ENCODE assay signal across 8 cellular contexts in genomic region chr1:156727492-156727891, GRCh38. TPM values are rescaled to one million over a fixed set of nuclear protein-coding genes. Genes with fewer than 3 reads are reported as not detected.
A peak's percentile ranks its signal among the peaks of the same experiment; 100 is the strongest.
DNase-seq lines count a peak whose midpoint lies in the region; ATAC-seq, FAIRE-seq and TF ChIP-seq lines count a peak whose summit lies in the region.

No MANE protein-coding gene starts in this region.

- no peak for FAIRE-seq in pancreas (lab: Jason Lieb, UNC)
- no peak for FAIRE-seq in GM12892 (lab: Jason Lieb, UNC)

- H3K36me3 Mint-ChIP-seq in CD8-positive, alpha-beta T cell, result peaks cover 40% of the 10 kb centered on the region
- H3K36me3 Mint-ChIP-seq in natural killer cell, result peaks cover 8% of the 10 kb centered on the region

- H3K9me3 Mint-ChIP-seq in CD8-positive, alpha-beta T cell, result no peaks in the 10 kb centered on the region
- no peaks in the 10 kb centered on the region for H3K9me3 Mint-ChIP-seq in natural killer cell

- peaks cover 45% of the 10 kb centered on the region for H3K4me1 ChIP-seq in CD8-positive, alpha-beta T cell (ENCODE audit: insufficient read depth, low read length)
- H3K4me1 ChIP-seq in OCI-LY1 (ENCODE audit: insufficient read depth, low read length, severe bottlenecking) (peaks cover 48% of the 10 kb centered on the region), esophagus (ENCODE audit: control insufficient read depth in 2 of 2, insufficient read depth in 2 of 2, low read length in 1 of 2) (peaks cover 3 to 11% of the 10 kb centered on the region in 2 donors), pancreas (peaks cover 28 to 39% (median 34%) of the 10 kb centered on the region in 3 donors)

- H2AFZ ChIP-seq in OCI-LY1 (ENCODE audit: low read length), result no peak overlapping the region

- H3K4me1 Mint-ChIP-seq in CD8-positive, alpha-beta T cell (ENCODE audit: low read depth), result peaks cover 31% of the 10 kb centered on the region
- H3K4me1 Mint-ChIP-seq in natural killer cell, result peaks cover 22 to 31% of the 10 kb centered on the region in 2 donors

- no peaks in the 10 kb centered on the region for H3K27me3 Mint-ChIP-seq in CD8-positive, alpha-beta T cell (ENCODE audit: low read depth)
- H3K27me3 Mint-ChIP-seq in natural killer cell (ENCODE audit: low read depth in 2 of 2), result no peaks in the 10 kb centered on the region

- CTCF ChIA-PET in CD8-positive, alpha-beta T cell (lab: Charles Lee), result interaction anchor here (0.8 to 34.6 kb wide), 18 partner anchors 9 to 163 kb away, joined by 3 to 997 read pairs (median 16); partner anchors contain the start of genes CRABP2, NES and NTRK1

- 43 to 48% methylated on average over 7 of the region's 7 CpGs for WGBS in esophagus, 2 donors
- 38 to 49% methylated on average over 7 of the region's 7 CpGs for WGBS in pancreas, 2 donors

- H3K9me3 ChIP-seq in CD8-positive, alpha-beta T cell (ENCODE audit: low read length), result no peaks in the 10 kb centered on the region
- H3K9me3 ChIP-seq in OCI-LY1 (ENCODE audit: low read length) (no peaks in the 10 kb centered on the region), esophagus (ENCODE audit: control insufficient read depth in 2 of 2, insufficient read depth in 1 of 2, low read depth in 1 of 2, low read length in 1 of 2) (no peaks in the 10 kb centered on the region), pancreas (no peaks in the 10 kb centered on the region)

- H3K4me2 ChIP-seq in OCI-LY1 (ENCODE audit: low read length), result peak overlapping the region; percentile 87

- POLR2A ChIA-PET in CD8-positive, alpha-beta T cell (lab: Charles Lee), result interaction anchor here (0.6 to 4.9 kb wide), 5 partner anchors 14 to 357 kb away, joined by 3 to 44 read pairs (median 12); partner anchors contain the start of genes CRABP2, MRPL24 and PRCC

- peaks cover 25% of the 10 kb centered on the region for H3K36me3 ChIP-seq in CD8-positive, alpha-beta T cell (ENCODE audit: insufficient read depth, low read length)
- peaks cover 45% of the 10 kb centered on the region for H3K36me3 ChIP-seq in OCI-LY1 (ENCODE audit: insufficient read depth, low read length)
- peaks cover 15 to 16% of the 10 kb centered on the region in 2 donors for H3K36me3 ChIP-seq in esophagus (ENCODE audit: control insufficient read depth in 2 of 2, insufficient read depth in 2 of 2, low read length in 1 of 2)
- H3K36me3 ChIP-seq in pancreas, result peaks cover 10 to 21% (median 11%) of the 10 kb centered on the region in 3 donors

- H3K27ac Mint-ChIP-seq in CD8-positive, alpha-beta T cell, result peak overlapping the region; percentile 95
- no peak overlapping the region for H3K27ac Mint-ChIP-seq in natural killer cell

- peaks cover 45% of the 10 kb centered on the region for H3K79me2 ChIP-seq in OCI-LY1 (ENCODE audit: insufficient read depth, low read length)

- H3K27ac ChIP-seq in CD8-positive, alpha-beta T cell (ENCODE audit: low read depth, low read length), result peak overlapping the region; percentile 80
- H3K27ac ChIP-seq in OCI-LY1 (ENCODE audit: low read depth, low read length, poor library complexity, severe bottlenecking) (peak overlapping the region; percentile 76), esophagus (ENCODE audit: low read depth in 2 of 2, low read length in 1 of 2) (peak overlapping the region in 1 of 2 donors; percentile 7), pancreas (peak overlapping the region in 3 of 4 donors; percentile 91 to 98 (median 96))

- peak overlapping the region; percentile 80 for H3K4me3 ChIP-seq in CD8-positive, alpha-beta T cell (ENCODE audit: low read depth, low read length)
- peak overlapping the region; percentile 100 for H3K4me3 ChIP-seq in OCI-LY1 (ENCODE audit: low read depth, low read length, poor library complexity, severe bottlenecking)
- H3K4me3 ChIP-seq in esophagus (ENCODE audit: low read depth in 1 of 2, low read length in 2 of 2), result peak overlapping the region; percentile 92 to 99
- H3K4me3 ChIP-seq in pancreas, result peak overlapping the region; percentile 61 to 86 (median 70)

- intact Hi-C loops in CD8-positive, alpha-beta T cell (cut with DNase I, micrococcal nuclease), result loop anchor here in 1 of 2 experiments (5.0 kb wide), 1 partner anchor 410 kb away; the partner anchor contains the start of gene ETV3
- intact Hi-C loops in pancreas (cut with DNase I) (loop anchor here in 2 of 3 donors (5.0 kb wide), 1 partner anchor 35 kb away; no protein-coding TSS in a partner anchor), natural killer cell (cut with micrococcal nuclease) (loop anchor here (5.0 kb wide), 1 partner anchor 445 kb away; the partner anchor contains the start of genes SMG5 and TMEM79)

- no peaks in the 10 kb centered on the region; the same call in 1 of the 2 replicates for H3F3A ChIP-seq in OCI-LY1 (ENCODE audit: insufficient read depth, low read length)

- TF ChIP-seq POLR2A in GM12892 (IDR thresholded peaks at IDR 0.05; ENCODE audit: low read depth, low read length), result no peak

- no peaks in the 10 kb centered on the region for H3K27me3 ChIP-seq in CD8-positive, alpha-beta T cell (ENCODE audit: insufficient read depth, low read length)
- no peaks in the 10 kb centered on the region for H3K27me3 ChIP-seq in OCI-LY1 (ENCODE audit: insufficient read depth, low read length)
- no peaks in the 10 kb centered on the region for H3K27me3 ChIP-seq in esophagus (ENCODE audit: control insufficient read depth in 1 of 2, insufficient read depth in 2 of 2, low read length in 2 of 2)
- H3K27me3 ChIP-seq in pancreas, result no peaks in the 10 kb centered on the region

- ATAC-seq in CD8-positive, alpha-beta T cell, result no peak
- ATAC-seq in pancreas (no peak), GM19035 (IDR thresholded peaks at IDR 0.05; ENCODE audit: unreplicated experiment) (no peak), GM18519 (IDR thresholded peaks at IDR 0.05; ENCODE audit: low FRiP score, unreplicated experiment) (no peak), natural killer cell (no peak)

- no peak for TF ChIP-seq CTCF in CD8-positive, alpha-beta T cell (IDR thresholded peaks at IDR 0.05)
- TF ChIP-seq CTCF in OCI-LY1 (IDR thresholded peaks at IDR 0.05; ENCODE audit: low read length) (no peak), pancreas (IDR thresholded peaks at IDR 0.05) (no peak), natural killer cell (IDR thresholded peaks at IDR 0.05) (no peak)

- no peak overlapping the region for H3K4me3 Mint-ChIP-seq in CD8-positive, alpha-beta T cell
- no peak overlapping the region for H3K4me3 Mint-ChIP-seq in natural killer cell

- H3K9me2 ChIP-seq in OCI-LY1 (ENCODE audit: low read depth, low read length), result no peaks in the 10 kb centered on the region

- H3K9ac ChIP-seq in OCI-LY1 (ENCODE audit: low read length), result peak overlapping the region; percentile 100

- 0 out of 2 replicates have a peak, but pooled peaks cover 3% of the 10 kb centered on the region for H4K20me1 ChIP-seq in OCI-LY1 (ENCODE audit: insufficient read depth, low read length)

- DNase-seq in CD8-positive, alpha-beta T cell, result no peak
- DNase-seq in pancreas (no peak), GM12892 (ENCODE audit: insufficient read length) (no peak), natural killer cell (no peak)

RNA-seq across cellular contexts. Expression of gene METTL25B, which starts 0.8 kb away (rescaled TPM):
- total RNA-seq in CD8-positive, alpha-beta T cell, result 10 to 100 TPM in 1 of 2 experiments, 1 to 10 TPM in 1; 9.8 to 11.4 TPM
- polyA plus RNA-seq in esophagus (10 to 100 TPM; 18.5 to 38.3 TPM), pancreas (10 to 100 TPM; 56.0 to 64.9 TPM)
- total RNA-seq in pancreas (10 to 100 TPM; 16.8 to 22.6 (median 18.2) TPM), natural killer cell (10 to 100 TPM; 23.5 to 25.3 (median 23.8) TPM)
- polyA plus RNA-seq in GM12892 (2012; ENCODE audit: missing spikeins), result 24.4 TPM

RNA-seq across cellular contexts. Expression of gene ISG20L2, which starts 1.1 kb away (rescaled TPM):
- total RNA-seq in CD8-positive, alpha-beta T cell, result 10 to 100 TPM; 54.5 to 63.5 TPM
- polyA plus RNA-seq in esophagus (10 to 100 TPM in 1 of 2 donors, 1 to 10 TPM in 1; 8.5 to 16.5 TPM), pancreas (1 to 10 TPM; 5.2 to 8.8 TPM)
- total RNA-seq in pancreas (10 to 100 TPM in 3 of 6 donors, 1 to 10 TPM in 3; 7.7 to 13.2 (median 9.6) TPM), natural killer cell (10 to 100 TPM; 60.3 to 71.9 (median 68.7) TPM)
- 22.9 TPM for polyA plus RNA-seq in GM12892 (2012; ENCODE audit: missing spikeins)

RNA-seq across cellular contexts. Expression of gene MRPL24, which starts 13.4 kb away (rescaled TPM):
- total RNA-seq in CD8-positive, alpha-beta T cell, result 10 to 100 TPM in 1 of 2 experiments, 1 to 10 TPM in 1; 9.1 to 12.5 TPM
- polyA plus RNA-seq in esophagus, result 10 to 100 TPM; 79.3 to 81.0 TPM
- 10 to 100 TPM; 39.8 to 57.8 (median 43.6) TPM for total RNA-seq in pancreas
- polyA plus RNA-seq in pancreas, result 10 to 100 TPM; 64.5 to 68.6 TPM
- 129 TPM for polyA plus RNA-seq in GM12892 (2012; ENCODE audit: missing spikeins)
- 10 to 100 TPM; 15.9 to 19.7 (median 18.7) TPM for total RNA-seq in natural killer cell

RNA-seq across cellular contexts. Expression of gene CRABP2, which starts 22.1 kb away (rescaled TPM):
- total RNA-seq in CD8-positive, alpha-beta T cell, result 1 to 10 TPM; 4.6 to 5.4 TPM
- polyA plus RNA-seq in esophagus (1,000 to 10,000 TPM; 1,310 to 1,799 TPM), pancreas (1 to 10 TPM; 3.3 to 4.0 TPM)
- total RNA-seq in pancreas (1 to 10 TPM in 3 of 6 donors, under 1 TPM in 3; 0.38 to 5.0 (median 1.2) TPM), natural killer cell (1 to 10 TPM; 3.0 to 3.8 (median 3.0) TPM)
- polyA plus RNA-seq in GM12892 (2012; ENCODE audit: missing spikeins), result 0.76 TPM

RNA-seq across cellular contexts. Expression of gene HDGF, which starts 24.0 kb away (rescaled TPM):
- 10 to 100 TPM; 63.1 to 70.6 TPM for total RNA-seq in CD8-positive, alpha-beta T cell
- 100 to 1,000 TPM in 1 of 2 donors, 10 to 100 TPM in 1; 88.6 to 150 TPM for polyA plus RNA-seq in esophagus
- 100 to 1,000 TPM in 1 of 6 donors, 10 to 100 TPM in 5; 43.5 to 112 (median 64.2) TPM for total RNA-seq in pancreas
- 10 to 100 TPM; 58.5 to 87.4 TPM for polyA plus RNA-seq in pancreas
- 139 TPM for polyA plus RNA-seq in GM12892 (2012; ENCODE audit: missing spikeins)
- 100 to 1,000 TPM in 1 of 3 donors, 10 to 100 TPM in 2; 95.3 to 110 (median 96.6) TPM for total RNA-seq in natural killer cell
